Comparison of ENCODE assay signal across 22 cellular contexts in the genomic region with DNA sequence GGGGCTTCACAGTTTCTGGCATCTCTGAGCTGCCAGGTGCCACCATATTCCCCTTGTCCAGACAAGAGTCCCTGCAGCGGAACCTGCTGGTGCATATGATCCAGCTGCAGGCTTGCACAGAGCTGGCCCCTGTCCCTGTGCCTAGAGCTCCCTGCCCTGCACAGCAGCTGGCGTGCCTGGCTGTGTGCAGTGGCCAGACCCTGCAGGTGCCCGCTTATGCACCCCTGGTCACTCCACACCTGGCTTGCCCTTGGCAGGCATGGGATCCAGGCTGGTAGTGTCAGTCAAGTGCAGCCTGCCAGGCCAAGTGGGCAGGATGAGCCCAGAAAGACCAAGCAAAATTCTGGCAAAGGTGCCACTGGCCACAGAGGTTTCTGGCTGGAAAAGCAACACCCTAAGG.
DNase-seq lines count a peak whose midpoint lies in the region; ATAC-seq and TF ChIP-seq lines count a peak whose summit lies in the region.
"Had no signal": no experiment of that assay in that cellular context is flagged by ENCODE, and none has a peak within 500 bp of the region (broad histone marks: within the 10 kb centered on the region; RNA-seq: fewer than 3 reads in every experiment).

No MANE protein-coding gene starts in this region.

- DNase-seq in natural killer cell treated with Interleukin-12 subunit alpha and Interleukin-12 subunit beta and Interleukin-15 and Interleukin-18, amount 100 ng/mL, for 72 hours (ENCODE audit: low spot score): no peak
- DNase-seq in natural killer cell (no peak), RWPE2 (ENCODE audit: low spot score) (peak; percentile 59), psoas muscle (no peak)
- DNase-seq in activated T-cell treated with anti-CD3 and anti-CD28 coated beads, Interleukin-2, amount 50 U/mL, for 1 hour: no peak
- DNase-seq in activated CD4-positive, alpha-beta T cell treated with anti-CD3 and anti-CD28 coated beads, Interleukin-2, amount 50 U/mL, for 1 hour: no peak
- DNase-seq: 8988T; ACHN; AML-193; BE2C; Caco-2; CD4-positive, CD25-positive, alpha-beta regulatory T cell; CD8-positive, alpha-beta T cell; DMS153; DND-41; GOT3; HFFc6 had no signal

- WGBS in psoas muscle, 3 donors: 38 to 61% (median 46%) methylated on average over 3 of the region's 3 CpGs

- no peak overlapping the region for H3K4me3 ChIP-seq in RWPE2 (ENCODE audit: severe bottlenecking)
- H3K4me3 ChIP-seq in psoas muscle: no peak overlapping the region
- H3K4me3 ChIP-seq: A549, GM12878, HAP-1 had no signal

- H3K4me1 Mint-ChIP-seq in natural killer cell treated with Interleukin-12 subunit alpha and Interleukin-12 subunit beta and Interleukin-15 and Interleukin-18, amount 100 ng/mL, for 72 hours (ENCODE audit: low read depth in 2 of 2): no peaks in the 10 kb centered on the region
- H3K4me1 Mint-ChIP-seq in natural killer cell: no peaks in the 10 kb centered on the region
- H3K4me1 Mint-ChIP-seq: CD4-positive, CD25-positive, alpha-beta regulatory T cell had no signal

- H3K27me3 ChIP-seq in RWPE2 (ENCODE audit: insufficient read depth, poor library complexity, severe bottlenecking) (no peaks in the 10 kb centered on the region), psoas muscle (ENCODE audit: insufficient read depth in 3 of 3, low read length in 2 of 3) (no peaks in the 10 kb centered on the region)
- H3K27me3 ChIP-seq: BE2C had no signal

- H3K9me3 Mint-ChIP-seq in natural killer cell treated with Interleukin-12 subunit alpha and Interleukin-12 subunit beta and Interleukin-15 and Interleukin-18, amount 100 ng/mL, for 72 hours: no peaks in the 10 kb centered on the region
- H3K9me3 Mint-ChIP-seq in natural killer cell: no peaks in the 10 kb centered on the region
- H3K9me3 Mint-ChIP-seq: CD4-positive, CD25-positive, alpha-beta regulatory T cell; CD8-positive, alpha-beta T cell; HFFc6 had no signal

- H3K27me3 Mint-ChIP-seq in natural killer cell treated with Interleukin-12 subunit alpha and Interleukin-12 subunit beta and Interleukin-15 and Interleukin-18, amount 100 ng/mL, for 72 hours: no peaks in the 10 kb centered on the region
- H3K27me3 Mint-ChIP-seq in natural killer cell (ENCODE audit: low read depth in 2 of 2): no peaks in the 10 kb centered on the region
- H3K27me3 Mint-ChIP-seq: CD4-positive, CD25-positive, alpha-beta regulatory T cell had no signal

- ATAC-seq in natural killer cell treated with Interleukin-12 subunit alpha and Interleukin-12 subunit beta and Interleukin-15 and Interleukin-18, amount 100 ng/mL, for 72 hours: peak; percentile 31 to 48
- ATAC-seq in natural killer cell (no peak), RWPE2 (ENCODE audit: low read depth) (no peak), psoas muscle (peak; percentile 46 to 80 (median 73)), GM21825 (IDR thresholded peaks at IDR 0.05; ENCODE audit: unreplicated experiment) (no peak)
- ATAC-seq: A549; CD8-positive, alpha-beta T cell; GM12878 had no signal

- no peak overlapping the region for H3K27ac Mint-ChIP-seq in natural killer cell treated with Interleukin-12 subunit alpha and Interleukin-12 subunit beta and Interleukin-15 and Interleukin-18, amount 100 ng/mL, for 72 hours
- no peak overlapping the region for H3K27ac Mint-ChIP-seq in natural killer cell
- H3K27ac Mint-ChIP-seq: CD4-positive, CD25-positive, alpha-beta regulatory T cell; CD8-positive, alpha-beta T cell; HFFc6 had no signal

- no peaks in the 10 kb centered on the region for H3K36me3 Mint-ChIP-seq in natural killer cell treated with Interleukin-12 subunit alpha and Interleukin-12 subunit beta and Interleukin-15 and Interleukin-18, amount 100 ng/mL, for 72 hours
- H3K36me3 Mint-ChIP-seq in natural killer cell: no peaks in the 10 kb centered on the region

- intact Hi-C loops in natural killer cell (cut with micrococcal nuclease): no loop called here
- intact Hi-C loops in psoas muscle (cut with DNase I): no loop called here

- no peak overlapping the region for H3K4me3 Mint-ChIP-seq in natural killer cell treated with Interleukin-12 subunit alpha and Interleukin-12 subunit beta and Interleukin-15 and Interleukin-18, amount 100 ng/mL, for 72 hours
- no peak overlapping the region for H3K4me3 Mint-ChIP-seq in natural killer cell
- H3K4me3 Mint-ChIP-seq: CD4-positive, CD25-positive, alpha-beta regulatory T cell; CD8-positive, alpha-beta T cell; HFFc6 had no signal

- H3K27ac ChIP-seq in RWPE2 (ENCODE audit: poor library complexity, severe bottlenecking) (no peak overlapping the region), psoas muscle (peak overlapping the region; percentile 16)
- H3K27ac ChIP-seq: A549, C4-2B had no signal

- H3K9me3 ChIP-seq in RWPE2 (ENCODE audit: severe bottlenecking) (no peaks in the 10 kb centered on the region), psoas muscle (no peaks in the 10 kb centered on the region)
- H3K9me3 ChIP-seq: A549, BE2C, Caco-2, HAP-1 had no signal

- no peak for TF ChIP-seq CTCF in natural killer cell (IDR thresholded peaks at IDR 0.05)
- TF ChIP-seq CTCF in RWPE2 (IDR thresholded peaks at IDR 0.05; ENCODE audit: poor library complexity, severe bottlenecking): no peak
- TF ChIP-seq CTCF in psoas muscle (IDR thresholded peaks at IDR 0.05): no peak

- H3K36me3 ChIP-seq in RWPE2 (ENCODE audit: low read depth) (peaks cover 67% of the 10 kb centered on the region), psoas muscle (ENCODE audit: insufficient read depth in 1 of 2, low read depth in 1 of 2) (peaks cover 2 to 73% of the 10 kb centered on the region in 2 donors)

- H3K4me1 ChIP-seq in RWPE2 (ENCODE audit: insufficient read depth, poor library complexity, severe bottlenecking) (no peaks in the 10 kb centered on the region), psoas muscle (peaks cover 29% of the 10 kb centered on the region)
- H3K4me1 ChIP-seq: A549, BE2C, Caco-2, HAP-1 had no signal

Comparison
In these comparisons a context has a peak if more than half of its experiments do, and no peak if none do; other contexts are left out.
1. ATAC-seq: peak in natural killer cell treated with Interleukin-12 subunit alpha and Interleukin-12 subunit beta and Interleukin-15 and Interleukin-18, amount 100 ng/mL, for 72 hours (2 of 2) and psoas muscle (4 of 4); none in natural killer cell (0 of 3), RWPE2 (single experiment) and GM21825 (single experiment).